19 cellular contexts compared by ENCODE assay signal in the genomic region with DNA sequence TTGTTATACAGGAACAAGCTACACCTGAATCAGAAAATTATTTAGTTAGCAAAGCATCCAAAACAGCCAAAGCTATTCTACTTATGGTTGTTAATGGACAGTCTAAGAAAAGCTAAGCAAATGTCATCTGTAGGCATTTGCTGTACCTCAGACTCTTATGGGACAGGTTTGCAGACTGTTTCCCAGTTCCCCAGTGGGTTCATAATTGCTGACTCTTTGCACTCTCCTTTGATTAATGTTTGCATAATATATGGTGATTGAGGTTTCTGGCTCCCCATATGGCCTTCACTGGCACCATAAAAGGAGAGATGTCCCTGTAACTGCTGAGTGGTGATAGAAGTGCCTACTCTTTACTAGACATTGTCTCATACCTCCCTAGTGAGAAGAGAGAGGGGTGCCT.
A peak's percentile ranks its signal among the peaks of the same experiment; 100 is the strongest.
DNase-seq lines count a peak whose midpoint lies in the region; ATAC-seq, FAIRE-seq and TF ChIP-seq lines count a peak whose summit lies in the region.
"Had no signal": no experiment of that assay in that cellular context is flagged by ENCODE, and none has a peak within 500 bp of the region (broad histone marks: within the 10 kb centered on the region; RNA-seq: fewer than 3 reads in every experiment).

No MANE protein-coding gene starts in this region.

- no peaks in the 10 kb centered on the region for H3K9me1 ChIP-seq in K562 (ENCODE audit: control insufficient read depth, insufficient read depth, low read length)

- no peak for FAIRE-seq in K562 (lab: Jason Lieb, UNC)
- FAIRE-seq: D721Med, GM12878 had no signal

- no peaks in the 10 kb centered on the region for H4K20me1 ChIP-seq in K562 (replicated peaks; ENCODE audit: control insufficient read depth, insufficient read depth, low read length)

- no peak overlapping the region for H3K9ac ChIP-seq in K562 (ENCODE audit: insufficient read depth in 1 of 2, low read depth in 2 of 2, low read length in 2 of 2)
- H3K9ac ChIP-seq: GM23248 had no signal

- BruUV-seq in A673 (replicated peaks; lab: Mats Ljungman, UMichigan) (no TSS peak), K562 (replicated peaks; lab: Mats Ljungman, UMichigan) (no TSS peak)

- no peaks in the 10 kb centered on the region for H3K9me3 ChIP-seq in A673 (ENCODE audit: low read depth, low read length, poor library complexity, severe bottlenecking)
- no peaks in the 10 kb centered on the region for H3K9me3 ChIP-seq in K562 (replicated peaks; ENCODE audit: control insufficient read depth, insufficient read depth, low read depth, low read length)
- H3K9me3 ChIP-seq: Caco-2, HAP-1 had no signal

- H3K27ac ChIP-seq in A673 (ENCODE audit: low read depth, low read length, poor library complexity, severe bottlenecking), result peak overlapping the region; percentile 76
- H3K27ac ChIP-seq in K562 (ENCODE audit: extremely low read depth, low read depth, low read length), result no peak overlapping the region
- H3K27ac ChIP-seq: C4-2B, GM23248 had no signal

- in situ Hi-C loops in K562 (cut with MboI), result no loop called here

- CTCF ChIA-PET in A673 (lab: Charles Lee), result no interaction called here
- CTCF ChIA-PET in K562 (lab: Yijun Ruan, JAX; ENCODE audit: low intra/inter-chr PET ratio), result interaction anchor here (0.6 kb wide), 1 partner anchor 63 kb away, joined by 3 read pairs; no protein-coding TSS in a partner anchor

- H3K4me2 ChIP-seq in K562 (ENCODE audit: insufficient read depth, low read length), result no peak overlapping the region

- POLR2A ChIA-PET in A673 (lab: Charles Lee; ENCODE audit: low non-redundant PET), result interaction anchor here (0.6 kb wide), 2 partner anchors 431 to 613 kb away, joined by 3 to 15 read pairs; no protein-coding TSS in a partner anchor
- POLR2A ChIA-PET in K562 (lab: Yijun Ruan, JAX), result interaction anchor here (0.9 to 1.9 kb wide), 2 partner anchors 12 to 23 kb away, joined by 4 to 6 read pairs; no protein-coding TSS in a partner anchor

- no peak overlapping the region for H2AFZ ChIP-seq in K562 (ENCODE audit: low read depth, low read length)
- H2AFZ ChIP-seq: GM23248 had no signal

- H3K79me2 ChIP-seq in K562 (ENCODE audit: control insufficient read depth, insufficient read depth, low read length), result no peaks in the 10 kb centered on the region

- intact Hi-C loops in A673 (cut with micrococcal nuclease; ENCODE audit: unreplicated experiment), result loop anchor here (1.0 to 5.0 kb wide), 3 partner anchors 121 to 666 kb away; partner anchors contain the start of gene GPC6
- intact Hi-C loops in K562 (cut with micrococcal nuclease), result no loop called here

- ATAC-seq in K562 (peak; percentile 62), GM19395 (IDR thresholded peaks at IDR 0.05; ENCODE audit: unreplicated experiment) (no peak)
- ATAC-seq: GM12878 had no signal

- TF ChIP-seq POLR2A in K562 (conservative IDR thresholded peaks at IDR 0.05), result no peak

- DNase-seq in A673 (ENCODE audit: low spot score) (peak; percentile 60), DMS 273 treated with DMSO at 0.1 percent for 48 hours (lab: John Stamatoyannopoulos, UW) (peak; percentile 1), NCI-H526 (lab: John Stamatoyannopoulos, UW) (peak; percentile 70 to 83), K562 (ENCODE audit: extremely low read depth in 1 of 4, low spot score in 3 of 4) (peak in 3 of 4 experiments; percentile 23 to 29 (median 29)), UCSD-AML1 (lab: John Stamatoyannopoulos, UW; ENCODE audit: unreplicated experiment) (no peak), NCI-H446 treated with DMSO at 0.1 percent for 48 hours (lab: John Stamatoyannopoulos, UW) (no peak)
- DNase-seq: ACHN; AML-193; Caco-2; CD4-positive, alpha-beta T cell; DMS53; DND-41; EL; GM23248 had no signal

- H3K36me3 ChIP-seq in A673 (ENCODE audit: insufficient read depth, low read length, poor library complexity, severe bottlenecking) (no peaks in the 10 kb centered on the region), K562 (ENCODE audit: control insufficient read depth, insufficient read depth, low read length) (no peaks in the 10 kb centered on the region)
- H3K36me3 ChIP-seq: HAP-1 had no signal

- TF ChIP-seq RAD21 in K562 (CRISPR knock-in tag; conservative IDR thresholded peaks at IDR 0.05 in 1 of 2, IDR thresholded peaks at IDR 0.05 in 1 of 2), result no peak

- TF ChIP-seq CTCF in A673 (conservative IDR thresholded peaks at IDR 0.05; ENCODE audit: low read depth, low read length) (no peak), K562 (IDR thresholded peaks at IDR 0.05 in 2 of 3, conservative IDR thresholded peaks at IDR 0.05 in 1 of 3; ENCODE audit: insufficient read depth in 2 of 3, low read depth in 1 of 3, low read length in 3 of 3) (no peak)

- H3K4me1 ChIP-seq in A673 (ENCODE audit: insufficient read depth, low read length, poor library complexity, severe bottlenecking) (peaks cover 49% of the 10 kb centered on the region), K562 (replicated peaks in 1 of 2; ENCODE audit: control insufficient read depth in 2 of 2, insufficient read depth in 2 of 2, low read length in 2 of 2) (no peaks in the 10 kb centered on the region)
- H3K4me1 ChIP-seq: Caco-2, HAP-1 had no signal

- no peaks in the 10 kb centered on the region for H3K27me3 ChIP-seq in A673 (replicated peaks; ENCODE audit: insufficient read depth, low read depth, low read length, poor library complexity)
- no peaks in the 10 kb centered on the region for H3K27me3 ChIP-seq in K562 (ENCODE audit: control insufficient read depth in 2 of 2, insufficient read depth in 2 of 2, low read length in 2 of 2)

- TF ChIP-seq EP300 in K562 (IDR thresholded peaks at IDR 0.05; ENCODE audit: low read length), result no peak

- H3K4me3 ChIP-seq in A673 (ENCODE audit: low read depth, low read length, poor library complexity, severe bottlenecking) (no peak overlapping the region), K562 (no peak overlapping the region)
- H3K4me3 ChIP-seq: GM12878, GM23248, HAP-1 had no signal

TF ChIP-seq in K562, 482 proteins besides CTCF, POLR2A, EP300 and RAD21:
- TF ChIP-seq ZNF589 (CRISPR knock-in tag; IDR thresholded peaks at IDR 0.05; ENCODE audit: low read depth) (no peak), ZNF282 (CRISPR knock-in tag; IDR thresholded peaks at IDR 0.05) (0 out of 2 replicates have a peak, but pooled peaks have one; percentile 50), ARID3A (IDR thresholded peaks at IDR 0.05; ENCODE audit: borderline replicate concordance, low read depth, low read length) (no peak)

Comparison
In these comparisons a context has a peak if more than half of its experiments do, and no peak if none do; other contexts are left out.
1. DNase-seq: peak in A673 (single experiment), DMS 273 treated with DMSO at 0.1 percent for 48 hours (single experiment), NCI-H526 (2 of 2) and K562 (3 of 4); none in UCSD-AML1 (single experiment) and NCI-H446 treated with DMSO at 0.1 percent for 48 hours (single experiment).